ENCODE assay signal across 10 cellular contexts in genomic region chr3:100105536-100105935, GRCh38. TPM values are rescaled to one million over a fixed set of nuclear protein-coding genes. Genes with fewer than 3 reads are reported as not detected.
A peak's percentile ranks its signal among the peaks of the same experiment; 100 is the strongest.
DNase-seq lines count a peak whose midpoint lies in the region; ATAC-seq and TF ChIP-seq lines count a peak whose summit lies in the region.
"Had no signal": no experiment of that assay in that cellular context is flagged by ENCODE, and none has a peak within 500 bp of the region (broad histone marks: within the 10 kb centered on the region; RNA-seq: fewer than 3 reads in every experiment).

No MANE protein-coding gene starts in this region.

- intact Hi-C loops in gastrocnemius medialis (cut with DNase I; ENCODE audit: low total_unique reads) (no loop called here), left lung (cut with DNase I) (no loop called here), esophagus squamous epithelium (cut with DNase I) (no loop called here)

- H3K27ac Mint-ChIP-seq in T-helper 2 cell treated with Interferon-gamma antibody and Interleukin-4, amounts not matched to agents 5 μg/mL and 100 μg/mL, for 36 hours = peak overlapping the region; percentile 69

- WGBS in esophagus squamous epithelium, 2 donors = 89 to 93% methylated on average over 1 of the region's 1 CpG

- H3K27me3 Mint-ChIP-seq in T-helper 2 cell treated with Interferon-gamma antibody and Interleukin-4, amounts not matched to agents 5 μg/mL and 100 μg/mL, for 36 hours (ENCODE audit: low read depth) = no peaks in the 10 kb centered on the region

- H3K36me3 ChIP-seq in gastrocnemius medialis = no peaks in the 10 kb centered on the region
- H3K36me3 ChIP-seq in left lung = no peaks in the 10 kb centered on the region
- no peaks in the 10 kb centered on the region for H3K36me3 ChIP-seq in esophagus squamous epithelium

- H3K4me3 Mint-ChIP-seq in T-helper 2 cell treated with Interferon-gamma antibody and Interleukin-4, amounts not matched to agents 5 μg/mL and 100 μg/mL, for 36 hours = peak overlapping the region; percentile 25

- H3K9me3 Mint-ChIP-seq in T-helper 2 cell treated with Interferon-gamma antibody and Interleukin-4, amounts not matched to agents 5 μg/mL and 100 μg/mL, for 36 hours = peaks cover 3% of the 10 kb centered on the region

- peak overlapping the region; percentile 84 to 92 (median 86) for H3K27ac ChIP-seq in gastrocnemius medialis
- peak overlapping the region in 1 of 2 donors; percentile 58 for H3K27ac ChIP-seq in left lung
- peak overlapping the region in 2 of 4 donors; percentile 10 to 19 for H3K27ac ChIP-seq in esophagus squamous epithelium

- in situ Hi-C loops in gastrocnemius medialis (cut with MboI; ENCODE audit: low sequenced_read_pairs in 4 of 4) = no loop called here

- H3K4me1 ChIP-seq in gastrocnemius medialis (peaks cover 80 to 84% of the 10 kb centered on the region in 2 donors), left lung (peaks cover 27 to 31% of the 10 kb centered on the region in 2 donors), esophagus squamous epithelium (peaks cover 0 to 49% (median 27%) of the 10 kb centered on the region in 3 donors)

- ATAC-seq in HG02884 (IDR thresholded peaks at IDR 0.05; ENCODE audit: unreplicated experiment) (peak; percentile 33), gastrocnemius medialis (peak in 1 of 2 donors; percentile 54), left lung (no peak), GM18519 (IDR thresholded peaks at IDR 0.05; ENCODE audit: low FRiP score, unreplicated experiment) (no peak)

- peaks cover 32% of the 10 kb centered on the region for H3K36me3 Mint-ChIP-seq in T-helper 2 cell treated with Interferon-gamma antibody and Interleukin-4, amounts not matched to agents 5 μg/mL and 100 μg/mL, for 36 hours (ENCODE audit: low read depth)

- H3K4me1 Mint-ChIP-seq in T-helper 2 cell treated with Interferon-gamma antibody and Interleukin-4, amounts not matched to agents 5 μg/mL and 100 μg/mL, for 36 hours (ENCODE audit: low read depth) = peaks cover 46% of the 10 kb centered on the region

- 0 out of 2 replicates have a peak, but pooled peaks have one; percentile 22 for TF ChIP-seq POLR2A in Raji (IDR thresholded peaks at IDR 0.05; ENCODE audit: insufficient read depth, low read depth, low read length)
- TF ChIP-seq POLR2A in gastrocnemius medialis (IDR thresholded peaks at IDR 0.05) = no peak
- no peak for TF ChIP-seq POLR2A in esophagus squamous epithelium (IDR thresholded peaks at IDR 0.05)

- DNase-seq in T-helper 2 cell treated with Interferon-gamma antibody and Interleukin-4, amounts not matched to agents 5 μg/mL and 100 μg/mL, for 36 hours (ENCODE audit: low spot score) = no peak
- DNase-seq in T-helper 2 cell = no peak
- DNase-seq in gastrocnemius medialis = no peak
- no peak for DNase-seq in left lung
- DNase-seq in esophagus squamous epithelium (lab: John Stamatoyannopoulos, UW) = no peak
- DNase-seq: hippocampal formation; stimulated activated CD4-positive, alpha-beta T cell treated with anti-CD3 and anti-CD28 coated beads, Interleukin-1b, Interleukin-23, amount 100 ng/mL, for 48 hours had no signal

- H3K9me3 ChIP-seq in gastrocnemius medialis (no peaks in the 10 kb centered on the region), left lung (no peaks in the 10 kb centered on the region), esophagus squamous epithelium (no peaks in the 10 kb centered on the region)

- H3K27me3 ChIP-seq in gastrocnemius medialis (no peaks in the 10 kb centered on the region), left lung (no peaks in the 10 kb centered on the region), esophagus squamous epithelium (no peaks in the 10 kb centered on the region)

- H3K4me3 ChIP-seq in gastrocnemius medialis (no peak overlapping the region), left lung (no peak overlapping the region), esophagus squamous epithelium (no peak overlapping the region)

- TF ChIP-seq CTCF in gastrocnemius medialis (IDR thresholded peaks at IDR 0.05 in 4 of 5, conservative IDR thresholded peaks at IDR 0.05 in 1 of 5) = no peak
- TF ChIP-seq CTCF in left lung (IDR thresholded peaks at IDR 0.05) = no peak
- no peak for TF ChIP-seq CTCF in esophagus squamous epithelium (IDR thresholded peaks at IDR 0.05)

RNA-seq across cellular contexts. Expression of gene FILIP1L, which starts 8.8 kb away (rescaled TPM):
- total RNA-seq in gastrocnemius medialis (100 to 1,000 TPM in 2 of 4 donors, 10 to 100 TPM in 2; 87.1 to 115 (median 99.6) TPM), left lung (10 to 100 TPM; 24.3 to 68.9 TPM), esophagus squamous epithelium (10 to 100 TPM in 2 of 4 donors, 1 to 10 TPM in 2; 2.5 to 23.5 (median 10.7) TPM)
